20 cellular contexts compared by ENCODE assay signal in genomic region chr17:80645706-80646325, GRCh38.
DNase-seq lines count a peak whose midpoint lies in the region; FAIRE-seq and TF ChIP-seq lines count a peak whose summit lies in the region.
"Had no signal": no experiment of that assay in that cellular context is flagged by ENCODE, and none has a peak within 500 bp of the region (broad histone marks: within the 10 kb centered on the region; RNA-seq: fewer than 3 reads in every experiment).

No MANE protein-coding gene starts in this region.

- H2AFZ ChIP-seq in osteoblast (ENCODE audit: low read length) = no peak overlapping the region
- H2AFZ ChIP-seq: GM23248 had no signal

- TF ChIP-seq CTCF in osteoblast (IDR thresholded peaks at IDR 0.05; ENCODE audit: extremely low read depth, low read depth, low read length) = no peak

- no peak overlapping the region for H3K27ac ChIP-seq in osteoblast (ENCODE audit: low read depth, low read length)
- H3K27ac ChIP-seq: adrenal gland, foreskin keratinocyte, GM23248, skin epidermis had no signal

- H3K79me2 ChIP-seq in osteoblast (ENCODE audit: insufficient read depth, low read length) = peaks cover 43% of the 10 kb centered on the region

- H3K9me3 Mint-ChIP-seq in activated naive CD4-positive, alpha-beta T cell treated with anti-CD3 and anti-CD28 coated beads, Interleukin-2, amount 50 U/mL, for 24 hours = no peaks in the 10 kb centered on the region
- H3K9me3 Mint-ChIP-seq in activated naive CD8-positive, alpha-beta T cell (ENCODE audit: low read depth) = no peaks in the 10 kb centered on the region

- H3K27ac Mint-ChIP-seq in activated naive CD4-positive, alpha-beta T cell treated with anti-CD3 and anti-CD28 coated beads, Interleukin-2, amount 50 U/mL, for 24 hours = peak overlapping the region; percentile 76
- H3K27ac Mint-ChIP-seq in activated naive CD8-positive, alpha-beta T cell = no peak overlapping the region

- H3K27me3 ChIP-seq in osteoblast (ENCODE audit: insufficient read depth, low read length) = no peaks in the 10 kb centered on the region
- H3K27me3 ChIP-seq: adrenal gland, foreskin keratinocyte had no signal

- H3K4me3 Mint-ChIP-seq in activated naive CD4-positive, alpha-beta T cell treated with anti-CD3 and anti-CD28 coated beads, Interleukin-2, amount 50 U/mL, for 24 hours = peak overlapping the region; percentile 69
- H3K4me3 Mint-ChIP-seq in activated naive CD8-positive, alpha-beta T cell = peak overlapping the region; percentile 18

- H3K27me3 Mint-ChIP-seq in activated naive CD4-positive, alpha-beta T cell treated with anti-CD3 and anti-CD28 coated beads, Interleukin-2, amount 50 U/mL, for 24 hours = no peaks in the 10 kb centered on the region
- H3K27me3 Mint-ChIP-seq in activated naive CD8-positive, alpha-beta T cell = no peaks in the 10 kb centered on the region
- H3K27me3 Mint-ChIP-seq: brain had no signal

- peaks cover 9% of the 10 kb centered on the region for H4K20me1 ChIP-seq in osteoblast (ENCODE audit: insufficient read depth, low read length)

- H3K9me3 ChIP-seq in osteoblast (ENCODE audit: low read depth, low read length) = no peaks in the 10 kb centered on the region
- H3K9me3 ChIP-seq: adrenal gland had no signal

- H3K4me1 Mint-ChIP-seq in activated naive CD4-positive, alpha-beta T cell treated with anti-CD3 and anti-CD28 coated beads, Interleukin-2, amount 50 U/mL, for 24 hours = peaks cover 90% of the 10 kb centered on the region
- H3K4me1 Mint-ChIP-seq in activated naive CD8-positive, alpha-beta T cell (ENCODE audit: low read depth) = peaks cover 71% of the 10 kb centered on the region

- H3K4me3 ChIP-seq in osteoblast (ENCODE audit: insufficient read depth, low read length) = no peak overlapping the region
- H3K4me3 ChIP-seq: adrenal gland, GM23248, skin epidermis had no signal

- peak; percentile 67 for FAIRE-seq in urothelium cell line (lab: Jason Lieb, UNC)

- peak; percentile 17 for DNase-seq in DMS79 treated with DMSO at 0.1 percent for 48 hours (lab: John Stamatoyannopoulos, UW)
- no peak for DNase-seq in DMS79 (lab: John Stamatoyannopoulos, UW)
- no peak for DNase-seq in activated naive CD4-positive, alpha-beta T cell treated with anti-CD3 and anti-CD28 coated beads, Interleukin-2, amount 50 U/mL, for 16 hours
- no peak for DNase-seq in urothelium cell line (ENCODE audit: low spot score)
- DNase-seq in HCEC 1CT = no peak
- no peak for DNase-seq in osteoblast (ENCODE audit: insufficient read length, low spot score, missing footprints)
- DNase-seq: 8988T; activated T-cell treated with anti-CD3 and anti-CD28 coated beads, Interleukin-2, amount 50 U/mL, for 48 hours; adrenal gland; DND-41; effector memory CD4-positive, alpha-beta T cell; foreskin keratinocyte; GM23248; KG1; left colon; trophoblast cell had no signal

- H3K4me2 ChIP-seq in osteoblast (ENCODE audit: insufficient read depth, low read length) = no peak overlapping the region

- no peaks in the 10 kb centered on the region for H3K36me3 ChIP-seq in osteoblast (ENCODE audit: insufficient read depth, low read length)
- H3K36me3 ChIP-seq: adrenal gland had no signal

- H3K4me1 ChIP-seq in osteoblast (ENCODE audit: insufficient read depth, low read length) = peaks cover 37% of the 10 kb centered on the region

- H3K36me3 Mint-ChIP-seq in activated naive CD4-positive, alpha-beta T cell treated with anti-CD3 and anti-CD28 coated beads, Interleukin-2, amount 50 U/mL, for 24 hours = peaks cover 26% of the 10 kb centered on the region
- peaks cover 28% of the 10 kb centered on the region for H3K36me3 Mint-ChIP-seq in activated naive CD8-positive, alpha-beta T cell
